30 cellular contexts compared by ENCODE assay signal in genomic region chr4:122977103-122977502, GRCh38.
"Had no signal": no experiment of that assay in that cellular context is flagged by ENCODE, and none has a peak within 500 bp of the region (broad histone marks: within the 10 kb centered on the region; RNA-seq: fewer than 3 reads in every experiment).

No MANE protein-coding gene starts in this region.

- H3K4me1 ChIP-seq: lower lobe of right lung, neural progenitor cell, sigmoid colon, stomach, testis, thyroid gland, transverse colon, uterus had no signal

- H3K36me3 ChIP-seq: ovary, thyroid gland, uterus had no signal

- H3K9me3 Mint-ChIP-seq: natural killer cell had no signal

- ATAC-seq: left cardiac atrium; left lobe of liver; left ventricle myocardium superior; lower lobe of right lung; natural killer cell; right cardiac atrium; stimulated activated naive B cell treated with anti-CD40 and anti-IgM and Interleukin-4, amounts not matched to agents 10 μg/mL and 1 μg/mL and 100 μg/mL, for 72 hours; stimulated activated naive CD8-positive, alpha-beta T cell treated with anti-CD3 and anti-CD28 coated beads, Interleukin-15, Interleukin-2, amounts not matched to agents 100 U/mL and 50 U/mL, for 24 hours had no signal

- H3K9me3 ChIP-seq: lower lobe of right lung, ovary, sigmoid colon, stomach, testis, thyroid gland, uterus had no signal

- H3K27ac Mint-ChIP-seq: mesothelial cell of epicardium; natural killer cell; nephron progenitor cell; neural progenitor cell; progenitor cell of endocrine pancreas; stimulated activated naive B cell treated with anti-CD40 and anti-IgM and Interleukin-4, amounts not matched to agents 10 μg/mL and 1 μg/mL and 100 μg/mL, for 72 hours had no signal

- H3K27me3 Mint-ChIP-seq: naive B cell; progenitor cell of endocrine pancreas; stimulated activated naive B cell treated with anti-CD40 and anti-IgM and Interleukin-4, amounts not matched to agents 10 μg/mL and 1 μg/mL and 100 μg/mL, for 72 hours had no signal

- H3K4me3 ChIP-seq: lower lobe of right lung, neural progenitor cell, ovary, sigmoid colon, stomach, testis, thyroid gland, transverse colon, uterus had no signal

- H3K4me2 ChIP-seq: neural progenitor cell had no signal

- H3K9ac ChIP-seq: neural progenitor cell had no signal

- H3K4me3 Mint-ChIP-seq: mesothelial cell of epicardium; naive B cell; natural killer cell; nephron progenitor cell; neural progenitor cell; stimulated activated naive B cell treated with anti-CD40 and anti-IgM and Interleukin-4, amounts not matched to agents 10 μg/mL and 1 μg/mL and 100 μg/mL, for 72 hours had no signal

- FAIRE-seq: keratinocyte, small intestine had no signal

- H3K27ac ChIP-seq: lower lobe of right lung, neural progenitor cell, ovary, sigmoid colon, stomach, testis, thyroid gland, transverse colon, uterus had no signal

- H2AFZ ChIP-seq: neural progenitor cell had no signal

- H3K4me1 Mint-ChIP-seq: mesothelial cell of epicardium; naive B cell; natural killer cell; nephron progenitor cell; neural progenitor cell; stimulated activated naive B cell treated with anti-CD40 and anti-IgM and Interleukin-4, amounts not matched to agents 10 μg/mL and 1 μg/mL and 100 μg/mL, for 72 hours had no signal

- DNase-seq: hippocampal formation; kidney glomerular epithelial cell; left cardiac atrium; left ventricle myocardium superior; lower lobe of right lung; mammary epithelial cell; naive B cell; natural killer cell; nephron progenitor cell; ovary; retina; right cardiac atrium; sigmoid colon; small intestine; stimulated activated CD4-positive, alpha-beta T cell treated with anti-CD3 and anti-CD28 coated beads, Interleukin-1b, Interleukin-23, amount 100 ng/mL, for 48 hours; stimulated activated CD4-positive, alpha-beta T cell treated with anti-CD3 and anti-CD28 coated beads, Interleukin-2, amount 100 ng/mL, for 48 hours; stimulated activated CD4-positive, alpha-beta T cell treated with anti-CD3 and anti-CD28 coated beads, Interleukin-4, amount 100 ng/mL, for 4 hours; stimulated activated CD8-positive, alpha-beta memory T cell treated with anti-CD3 and anti-CD28 coated beads, Interleukin-4, amount 100 ng/mL, for 48 hours; stimulated activated naive B cell treated with anti-CD40 and anti-IgM and Interleukin-4, amounts not matched to agents 10 μg/mL and 1 μg/mL and 100 μg/mL, for 72 hours; stimulated activated naive CD8-positive, alpha-beta T cell treated with anti-CD3 and anti-CD28 coated beads, Interleukin-15, Interleukin-2, amounts not matched to agents 100 U/mL and 50 U/mL, for 24 hours; stomach; testis; thyroid gland; transverse colon; uterus had no signal

- H3K27me3 ChIP-seq: neural progenitor cell, ovary, sigmoid colon, stomach, testis, thyroid gland, transverse colon, uterus had no signal
